1 cellular context compared by ENCODE assay signal in the genomic region with DNA sequence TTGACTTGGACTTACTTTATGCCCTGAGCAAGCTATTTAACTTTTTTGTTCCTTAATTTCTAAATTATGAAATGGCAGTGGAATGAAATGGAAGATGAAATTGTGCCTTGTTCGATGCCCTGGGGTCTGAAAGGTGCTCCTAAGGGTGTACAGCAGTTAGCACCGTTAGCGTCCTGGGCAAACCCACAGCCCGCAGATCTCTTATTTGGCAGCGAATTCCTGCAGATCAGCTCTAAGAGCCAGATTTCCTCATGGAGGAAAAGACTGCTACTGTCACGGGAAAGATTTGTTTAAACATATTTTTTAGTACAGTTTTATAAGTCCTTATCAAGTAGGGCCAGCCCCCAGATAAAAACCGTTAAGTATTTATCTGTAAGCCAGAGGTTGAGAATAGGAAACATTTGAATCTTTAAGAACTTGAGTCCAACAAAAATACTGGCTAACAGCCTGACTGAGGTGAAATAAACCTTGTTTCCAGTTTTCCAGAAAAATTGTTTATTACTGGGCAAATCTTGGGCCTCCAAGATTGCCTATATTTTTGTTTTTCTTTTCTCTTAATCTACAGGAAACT.
TF ChIP-seq lines count a peak whose summit lies in the region.

No MANE protein-coding gene starts in this region.

TF ChIP-seq in IMR-90, 13 proteins besides CTCF, POLR2A, EP300 and RAD21 (continued from another document):
- no peak for TF ChIP-seq BHLHE40 (IDR thresholded peaks at IDR 0.05; ENCODE audit: low read depth, low read length)
- TF ChIP-seq FOS (IDR thresholded peaks at IDR 0.05; ENCODE audit: low read depth, low read length) = no peak
- TF ChIP-seq CHD1 (IDR thresholded peaks at IDR 0.05; ENCODE audit: low read depth, low read length) = no peak
- TF ChIP-seq, protein P1, sequence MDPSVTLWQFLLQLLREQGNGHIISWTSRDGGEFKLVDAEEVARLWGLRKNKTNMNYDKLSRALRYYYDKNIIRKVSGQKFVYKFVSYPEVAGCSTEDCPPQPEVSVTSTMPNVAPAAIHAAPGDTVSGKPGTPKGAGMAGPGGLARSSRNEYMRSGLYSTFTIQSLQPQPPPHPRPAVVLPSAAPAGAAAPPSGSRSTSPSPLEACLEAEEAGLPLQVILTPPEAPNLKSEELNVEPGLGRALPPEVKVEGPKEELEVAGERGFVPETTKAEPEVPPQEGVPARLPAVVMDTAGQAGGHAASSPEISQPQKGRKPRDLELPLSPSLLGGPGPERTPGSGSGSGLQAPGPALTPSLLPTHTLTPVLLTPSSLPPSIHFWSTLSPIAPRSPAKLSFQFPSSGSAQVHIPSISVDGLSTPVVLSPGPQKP (IDR thresholded peaks at IDR 0.05; ENCODE audit: borderline replicate concordance, low read depth, low read length) = no peak
- no peak for TF ChIP-seq RFX5 (IDR thresholded peaks at IDR 0.05; ENCODE audit: low read depth, low read length)
- no peak for TF ChIP-seq CEBPB (IDR thresholded peaks at IDR 0.05; ENCODE audit: low read depth, low read length)
